Comparison of ENCODE assay signal across 11 cellular contexts in genomic region chr1:34884961-34885360, GRCh38. TPM values are rescaled to one million over a fixed set of nuclear protein-coding genes. Genes with fewer than 3 reads are reported as not detected.
DNase-seq lines count a peak whose midpoint lies in the region; ATAC-seq and TF ChIP-seq lines count a peak whose summit lies in the region.
"Had no signal": no experiment of that assay in that cellular context is flagged by ENCODE, and none has a peak within 500 bp of the region (broad histone marks: within the 10 kb centered on the region; RNA-seq: fewer than 3 reads in every experiment).

No MANE protein-coding gene starts in this region.

- no peak for DNase-seq in activated CD4-positive, alpha-beta T cell treated with anti-CD3 and anti-CD28 coated beads for 36 hours
- no peak for DNase-seq in activated CD4-positive, alpha-beta T cell treated with anti-CD3 and anti-CD28 coated beads, Interleukin-2, amount 50 U/mL, for 48 hours
- DNase-seq in RPMI8226 (peak; percentile 67), hepatocyte (ENCODE audit: low spot score) (no peak), smooth muscle cell (lab: John Stamatoyannopoulos, UW; ENCODE audit: unreplicated experiment) (no peak), upper lobe of right lung (no peak)
- DNase-seq: NK-92 treated with Interleukin-12 subunit alpha and Interleukin-12 subunit beta, amount 100 ng/mL, for 24 hours had no signal

- no peak overlapping the region for H3K9ac ChIP-seq in smooth muscle cell (ENCODE audit: low read depth)

- H3K27ac ChIP-seq in hepatocyte, result no peak overlapping the region
- H3K27ac ChIP-seq in smooth muscle cell (ENCODE audit: low read depth), result no peak overlapping the region
- no peak overlapping the region for H3K27ac ChIP-seq in upper lobe of right lung
- H3K27ac ChIP-seq: tibial artery had no signal

- intact Hi-C loops in activated CD4-positive, alpha-beta T cell treated with anti-CD3 and anti-CD28 coated beads for 36 hours (cut with DNase I, micrococcal nuclease), result loop anchor here in 1 of 2 experiments (1.0 kb wide), 1 partner anchor 19 kb away; no protein-coding TSS in a partner anchor
- intact Hi-C loops in upper lobe of right lung (cut with DNase I), result no loop called here

- H3F3A ChIP-seq in smooth muscle cell (ENCODE audit: low read depth), result no peaks in the 10 kb centered on the region

- H3K27ac Mint-ChIP-seq in activated CD4-positive, alpha-beta T cell treated with anti-CD3 and anti-CD28 coated beads for 36 hours, result no peak overlapping the region

- no peaks in the 10 kb centered on the region for H3K36me3 ChIP-seq in hepatocyte (replicated peaks; ENCODE audit: insufficient read depth, low read depth)
- no peaks in the 10 kb centered on the region for H3K36me3 ChIP-seq in smooth muscle cell (ENCODE audit: low read depth)
- H3K36me3 ChIP-seq in upper lobe of right lung, result no peaks in the 10 kb centered on the region
- H3K36me3 ChIP-seq: tibial artery had no signal

- POLR2A ChIA-PET in activated CD4-positive, alpha-beta T cell treated with anti-CD3 and anti-CD28 coated beads for 36 hours (lab: Charles Lee), result interaction anchor here (0.6 to 0.9 kb wide), 2 partner anchors 18 to 313 kb away, joined by 3 read pairs; no protein-coding TSS in a partner anchor

- no peaks in the 10 kb centered on the region for H3K79me2 ChIP-seq in hepatocyte
- no peaks in the 10 kb centered on the region for H3K79me2 ChIP-seq in smooth muscle cell (ENCODE audit: low read depth)

- no peaks in the 10 kb centered on the region for H3K36me3 Mint-ChIP-seq in activated CD4-positive, alpha-beta T cell treated with anti-CD3 and anti-CD28 coated beads for 36 hours (ENCODE audit: low read depth)

- peaks cover 43% of the 10 kb centered on the region for H3K27me3 ChIP-seq in hepatocyte
- H3K27me3 ChIP-seq in smooth muscle cell (ENCODE audit: low read depth), result peaks cover 77% of the 10 kb centered on the region
- H3K27me3 ChIP-seq in upper lobe of right lung, result peaks cover 45% of the 10 kb centered on the region

- WGBS in hepatocyte (ENCODE audit: low lambda C conversion rate, missing lambda C conversion rate), result 33% methylated on average over 18 of the region's 19 CpGs
- 17% methylated on average over 19 of the region's 19 CpGs for WGBS in smooth muscle cell (ENCODE audit: low lambda C conversion rate)

- H2AFZ ChIP-seq in hepatocyte (no peak overlapping the region), smooth muscle cell (ENCODE audit: low read depth) (no peak overlapping the region)

- H3K4me1 ChIP-seq in hepatocyte (ENCODE audit: insufficient read depth) (no peaks in the 10 kb centered on the region), smooth muscle cell (ENCODE audit: low read depth) (no peaks in the 10 kb centered on the region), upper lobe of right lung (peaks cover 5% of the 10 kb centered on the region)

- H3K4me1 Mint-ChIP-seq in activated CD4-positive, alpha-beta T cell treated with anti-CD3 and anti-CD28 coated beads for 36 hours, result peaks cover 3% of the 10 kb centered on the region

- H3K9me3 Mint-ChIP-seq in activated CD4-positive, alpha-beta T cell treated with anti-CD3 and anti-CD28 coated beads for 36 hours (ENCODE audit: low read depth), result no peaks in the 10 kb centered on the region

- H3K4me3 Mint-ChIP-seq in activated CD4-positive, alpha-beta T cell treated with anti-CD3 and anti-CD28 coated beads for 36 hours, result peak overlapping the region; percentile 50

- H3K4me2 ChIP-seq in hepatocyte (peak overlapping the region; percentile 83), smooth muscle cell (peak overlapping the region; percentile 85)

- H3K9me2 ChIP-seq in hepatocyte (replicated peaks; ENCODE audit: insufficient read depth), result no peaks in the 10 kb centered on the region

- H4K20me1 ChIP-seq in hepatocyte (ENCODE audit: insufficient read depth, poor library complexity, severe bottlenecking) (no peaks in the 10 kb centered on the region), smooth muscle cell (ENCODE audit: low read depth) (no peaks in the 10 kb centered on the region)

- H3K4me3 ChIP-seq in hepatocyte (no peak overlapping the region), smooth muscle cell (no peak overlapping the region), upper lobe of right lung (no peak overlapping the region)

- H3K27me3 Mint-ChIP-seq in activated CD4-positive, alpha-beta T cell treated with anti-CD3 and anti-CD28 coated beads for 36 hours, result peaks cover 24% of the 10 kb centered on the region

- no peak for ATAC-seq in activated CD4-positive, alpha-beta T cell treated with anti-CD3 and anti-CD28 coated beads for 36 hours
- ATAC-seq in HG02623 (IDR thresholded peaks at IDR 0.05; ENCODE audit: unreplicated experiment) (no peak), upper lobe of right lung (no peak), HG03378 (IDR thresholded peaks at IDR 0.05; ENCODE audit: unreplicated experiment) (no peak)

- CTCF ChIA-PET in activated CD4-positive, alpha-beta T cell treated with anti-CD3 and anti-CD28 coated beads for 36 hours (lab: Charles Lee), result interaction anchor here (0.6 to 1.5 kb wide), 3 partner anchors 19 to 1213 kb away, joined by 3 to 7 read pairs (median 3); no protein-coding TSS in a partner anchor

- H3K9me3 ChIP-seq in hepatocyte (ENCODE audit: low read depth), result no peaks in the 10 kb centered on the region
- no peaks in the 10 kb centered on the region for H3K9me3 ChIP-seq in smooth muscle cell (replicated peaks; ENCODE audit: low read depth)
- H3K9me3 ChIP-seq in upper lobe of right lung, result no peaks in the 10 kb centered on the region
- H3K9me3 ChIP-seq: tibial artery had no signal

- TF ChIP-seq CTCF in hepatocyte (IDR thresholded peaks at IDR 0.05; ENCODE audit: poor library complexity) (peak; percentile 7), smooth muscle cell (IDR thresholded peaks at IDR 0.05; ENCODE audit: borderline replicate concordance, insufficient read depth, poor library complexity, severe bottlenecking) (no peak), upper lobe of right lung (IDR thresholded peaks at IDR 0.05) (no peak)

RNA-seq across cellular contexts. Expression of gene SMIM12, which starts 25.4 kb away (rescaled TPM):
- 10 to 100 TPM; 42.4 to 45.0 TPM for total RNA-seq in activated CD4-positive, alpha-beta T cell treated with anti-CD3 and anti-CD28 coated beads for 36 hours
- total RNA-seq in hepatocyte (21.9 and 35.4 TPM in 2 replicates), smooth muscle cell (16.5 and 17.6 TPM in 2 replicates), upper lobe of right lung (38.6 TPM)
- polyA plus RNA-seq in hepatocyte (51.9 and 53.8 TPM in 2 replicates), smooth muscle cell (44.8 and 48.6 TPM in 2 replicates)

RNA-seq across cellular contexts. Expression of gene DLGAP3, which starts 44.5 kb away (rescaled TPM):
- total RNA-seq in activated CD4-positive, alpha-beta T cell treated with anti-CD3 and anti-CD28 coated beads for 36 hours, result under 1 TPM; 0.63 to 0.66 TPM
- 0.04 and 0.33 TPM in 2 replicates for total RNA-seq in hepatocyte
- polyA plus RNA-seq in hepatocyte, result 0.79 and 1.0 TPM in 2 replicates
- not detected in 2 replicates for total RNA-seq in smooth muscle cell
- polyA plus RNA-seq in smooth muscle cell, result not detected in 2 replicates
- 0.35 TPM for total RNA-seq in upper lobe of right lung
- polyA plus RNA-seq: AG04450 had no signal
